8 cellular contexts compared by ENCODE assay signal in genomic region chr6:7311920-7312615, GRCh38. TPM values are rescaled to one million over a fixed set of nuclear protein-coding genes. Genes with fewer than 3 reads are reported as not detected.
A peak's percentile ranks its signal among the peaks of the same experiment; 100 is the strongest.
DNase-seq lines count a peak whose midpoint lies in the region; ATAC-seq and TF ChIP-seq lines count a peak whose summit lies in the region.

No MANE protein-coding gene starts in this region.

- H3K4me1 ChIP-seq in Caco-2 (peaks cover 16% of the 10 kb centered on the region), esophagus squamous epithelium (peaks cover 0 to 51% (median 27%) of the 10 kb centered on the region in 3 donors)

- H3K27ac ChIP-seq in esophagus squamous epithelium: peak overlapping the region; percentile 93 to 97 (median 96)

- no peak for TF ChIP-seq POLR2A in esophagus squamous epithelium (IDR thresholded peaks at IDR 0.05)

- TF ChIP-seq CTCF in Caco-2 (IDR thresholded peaks at IDR 0.05; ENCODE audit: insufficient read depth in 1 of 2, low read depth in 1 of 2, low read length in 1 of 2, severe bottlenecking in 1 of 2, unreplicated experiment in 1 of 2): no peak
- no peak for TF ChIP-seq CTCF in esophagus squamous epithelium (IDR thresholded peaks at IDR 0.05)
- no peak for TF ChIP-seq CTCF in osteocyte (IDR thresholded peaks at IDR 0.05)
- no peak for TF ChIP-seq CTCF in omental fat pad (IDR thresholded peaks at IDR 0.05)

- POLR2A ChIA-PET in Caco-2 (lab: Charles Lee): interaction anchor here (0.6 to 1.5 kb wide), 2 partner anchors 78 to 429 kb away, joined by 4 to 11 read pairs; partner anchors contain the start of genes CAGE1 and RIOK1

- CTCF ChIA-PET in Caco-2 (lab: Charles Lee): interaction anchor here (0.7 kb wide), 1 partner anchor 78 kb away, joined by 3 read pairs; the partner anchor contains the start of genes CAGE1 and RIOK1

- TSS peak; percentile 50 for BruUV-seq in Caco-2 (replicated peaks; lab: Mats Ljungman, UMichigan)

- peaks cover 45% of the 10 kb centered on the region for H3K36me3 Mint-ChIP-seq in Caco-2 (ENCODE audit: insufficient read depth, unreplicated experiment)
- peaks cover 4% of the 10 kb centered on the region for H3K36me3 Mint-ChIP-seq in T-helper 17 cell (ENCODE audit: low read depth)
- H3K36me3 Mint-ChIP-seq in osteocyte (ENCODE audit: unreplicated experiment): peaks cover 24% of the 10 kb centered on the region

- H3K27me3 Mint-ChIP-seq in Caco-2 (ENCODE audit: insufficient read depth, unreplicated experiment): no peaks in the 10 kb centered on the region
- no peaks in the 10 kb centered on the region for H3K27me3 Mint-ChIP-seq in T-helper 17 cell
- no peaks in the 10 kb centered on the region for H3K27me3 Mint-ChIP-seq in osteocyte (ENCODE audit: unreplicated experiment)

- H3K9me3 ChIP-seq in Caco-2 (no peaks in the 10 kb centered on the region), T-helper 17 cell (ENCODE audit: control insufficient read depth, low read length, poor library complexity, severe bottlenecking) (no peaks in the 10 kb centered on the region), esophagus squamous epithelium (no peaks in the 10 kb centered on the region)

- H3K9me3 Mint-ChIP-seq in Caco-2 (ENCODE audit: unreplicated experiment) (no peaks in the 10 kb centered on the region), osteocyte (ENCODE audit: unreplicated experiment) (no peaks in the 10 kb centered on the region)

- H3K4me1 Mint-ChIP-seq in Caco-2 (ENCODE audit: low read depth, unreplicated experiment): no peaks in the 10 kb centered on the region
- peaks cover 33% of the 10 kb centered on the region for H3K4me1 Mint-ChIP-seq in T-helper 17 cell
- H3K4me1 Mint-ChIP-seq in osteocyte (ENCODE audit: unreplicated experiment): peaks cover 45% of the 10 kb centered on the region

- H3K27ac Mint-ChIP-seq in Caco-2 (ENCODE audit: unreplicated experiment) (peak overlapping the region; percentile 76), T-helper 17 cell (peak overlapping the region; percentile 98), osteocyte (ENCODE audit: unreplicated experiment) (peak overlapping the region; percentile 92)

- ATAC-seq in HG02610 (IDR thresholded peaks at IDR 0.05; ENCODE audit: unreplicated experiment): peak; percentile 6
- ATAC-seq in T-helper 17 cell: no peak
- ATAC-seq in GM19324 (IDR thresholded peaks at IDR 0.05; ENCODE audit: low FRiP score, unreplicated experiment): no peak
- no peak for ATAC-seq in omental fat pad (ENCODE audit: low FRiP score)

- intact Hi-C loops in Caco-2 (cut with micrococcal nuclease; ENCODE audit: unreplicated experiment) (loop anchor here (5.0 kb wide), 1 partner anchor 35 kb away; no protein-coding TSS in a partner anchor), esophagus squamous epithelium (cut with DNase I) (loop anchor here (10.0 kb wide), 1 partner anchor 73 kb away; the partner anchor contains the start of genes CAGE1 and RIOK1)

- H3K4me3 ChIP-seq in Caco-2 (ENCODE audit: low read depth, low read length) (peak overlapping the region; percentile 95), esophagus squamous epithelium (peak overlapping the region; percentile 74 to 99 (median 90))

- no peaks in the 10 kb centered on the region for H3K27me3 ChIP-seq in Caco-2 (replicated peaks; ENCODE audit: control insufficient read depth, insufficient read depth, low read length)
- no peaks in the 10 kb centered on the region for H3K27me3 ChIP-seq in esophagus squamous epithelium

- H3K4me3 Mint-ChIP-seq in Caco-2 (ENCODE audit: unreplicated experiment) (peak overlapping the region; percentile 87), T-helper 17 cell (peak overlapping the region; percentile 97), osteocyte (ENCODE audit: unreplicated experiment) (peak overlapping the region; percentile 91)

- WGBS in esophagus squamous epithelium, 2 donors: 1% methylated on average over 17 of the region's 17 CpGs

- DNase-seq in Caco-2 (no peak), T-helper 17 cell (no peak), esophagus squamous epithelium (lab: John Stamatoyannopoulos, UW) (no peak), osteocyte (ENCODE audit: extremely low spot score, unreplicated experiment) (no peak), NCI-H2196 treated with DMSO at 0.1 percent for 48 hours (lab: John Stamatoyannopoulos, UW; ENCODE audit: unreplicated experiment) (no peak), omental fat pad (ENCODE audit: low spot score) (no peak)

- no peaks in the 10 kb centered on the region for H3K36me3 ChIP-seq in Caco-2 (ENCODE audit: control insufficient read depth, insufficient read depth, low read length)
- H3K36me3 ChIP-seq in esophagus squamous epithelium: peaks cover 6 to 35% (median 7%) of the 10 kb centered on the region in 3 donors

RNA-seq across cellular contexts. Expression of gene SSR1, which starts 0.9 kb away (rescaled TPM):
- total RNA-seq in Caco-2 (2022) (136 and 150 TPM in 2 replicates), T-helper 17 cell (10 to 100 TPM; 80.4 to 96.1 TPM), esophagus squamous epithelium (100 to 1,000 TPM in 1 of 4 donors, 10 to 100 TPM in 3; 39.5 to 122 (median 80.8) TPM), osteocyte (183 and 204 TPM in 2 replicates), omental fat pad (10 to 100 TPM; 56.0 to 79.0 (median 63.0) TPM)
